8 cellular contexts compared by ENCODE assay signal in genomic region chr3:5057857-5058324, GRCh38.
A peak's percentile ranks its signal among the peaks of the same experiment; 100 is the strongest.
DNase-seq lines count a peak whose midpoint lies in the region; ATAC-seq, FAIRE-seq and TF ChIP-seq lines count a peak whose summit lies in the region.

No MANE protein-coding gene starts in this region.

- 78% methylated on average over 7 of the region's 7 CpGs; no CpG with 5 or more reads in 1 of the 2 experiments for WGBS in H1 (ENCODE audit: extremely low coverage in 1 of 2, insufficient coverage in 1 of 2, insufficient read length in 1 of 2, insufficient replicate concordance in 2 of 2, low coverage in 1 of 2, low lambda C conversion rate in 2 of 2, missing lambda C conversion rate in 1 of 2), 2 experiments
- no CpG with 5 or more reads among the region's 7 CpGs for WGBS in mesendoderm (ENCODE audit: extremely low coverage, insufficient coverage, low lambda C conversion rate)

- peaks cover 2% of the 10 kb centered on the region for H3K36me3 Mint-ChIP-seq in activated CD8-positive, alpha-beta T cell treated with anti-CD3 and anti-CD28 coated beads, Interleukin-2, amount 10 ng/mL, durations not matched to agents 7 days and 5 days (ENCODE audit: low read depth)

- H3K27me3 Mint-ChIP-seq in activated CD8-positive, alpha-beta T cell treated with anti-CD3 and anti-CD28 coated beads, Interleukin-2, amount 10 ng/mL, durations not matched to agents 7 days and 5 days (ENCODE audit: low read depth) = peaks cover 7% of the 10 kb centered on the region

- H3K4me2 ChIP-seq in H1 (ENCODE audit: insufficient read depth in 1 of 2, low read depth in 2 of 2, low read length in 2 of 2) = no peak overlapping the region
- H3K4me2 ChIP-seq in mesendoderm (ENCODE audit: low read length) = no peak overlapping the region

- H2AFZ ChIP-seq in H1 (ENCODE audit: low read length) = no peak overlapping the region

- H2BK15ac ChIP-seq in H1 (ENCODE audit: low read length) (no peak overlapping the region), mesendoderm (replicated peaks; ENCODE audit: low read depth) (no peak overlapping the region)

- H3K18ac ChIP-seq in H1 (ENCODE audit: extremely low read depth, low read length) (no peak overlapping the region), mesendoderm (ENCODE audit: low read length) (no peak overlapping the region)

- POLR2A ChIA-PET in activated CD8-positive, alpha-beta T cell treated with anti-CD3 and anti-CD28 coated beads, Interleukin-2, amount 10 ng/mL, durations not matched to agents 7 days and 5 days (lab: Charles Lee) = interaction anchor here (0.6 to 2.5 kb wide), 5 partner anchors 75 to 346 kb away, joined by 3 to 20 read pairs (median 4); partner anchors contain the start of gene BHLHE40
- POLR2A ChIA-PET in H1 (lab: Charles Lee; ENCODE audit: partially characterized antibody) = interaction anchor here (0.7 kb wide), 1 partner anchor 25 kb away, joined by 4 read pairs; no protein-coding TSS in a partner anchor

- H3K27me3 ChIP-seq in H1 (replicated peaks in 1 of 4; ENCODE audit: control insufficient read depth in 3 of 4, extremely low read depth in 1 of 4, insufficient read depth in 3 of 4, low read length in 3 of 4) (no peaks in the 10 kb centered on the region), mesendoderm (ENCODE audit: insufficient read depth, low read length, poor library complexity) (no peaks in the 10 kb centered on the region)

- peak; percentile 67 to 72 for TF ChIP-seq RAD21 in H1 (IDR thresholded peaks at IDR 0.05 in 1 of 2, conservative IDR thresholded peaks at IDR 0.05 in 1 of 2; ENCODE audit: low read depth in 2 of 2, low read length in 2 of 2)

- H3K4me1 ChIP-seq in H1 (replicated peaks in 1 of 4; ENCODE audit: control insufficient read depth in 3 of 4, insufficient read depth in 4 of 4, low read length in 3 of 4) (no peaks in the 10 kb centered on the region), mesendoderm (ENCODE audit: control insufficient read depth, low read depth, low read length) (no peaks in the 10 kb centered on the region)

- no peak overlapping the region for H3K4me3 ChIP-seq in H1 (ENCODE audit: extremely low read depth in 1 of 4, insufficient read depth in 2 of 4, low read depth in 3 of 4, low read length in 4 of 4)
- H3K4me3 ChIP-seq in mesendoderm (ENCODE audit: low read length) = no peak overlapping the region

- CTCF ChIA-PET in activated CD8-positive, alpha-beta T cell treated with anti-CD3 and anti-CD28 coated beads, Interleukin-2, amount 10 ng/mL, durations not matched to agents 7 days and 5 days (lab: Charles Lee) = interaction anchor here (0.6 to 11.7 kb wide), 30 partner anchors 15 to 564 kb away, joined by 3 to 213 read pairs (median 6); partner anchors contain the start of gene BHLHE40
- CTCF ChIA-PET in H1 (lab: Charles Lee; ENCODE audit: partially characterized antibody) = interaction anchor here (0.5 to 3.6 kb wide), 21 partner anchors 9 to 746 kb away, joined by 3 to 23 read pairs (median 3); no protein-coding TSS in a partner anchor

- no peak for TF ChIP-seq POLR2A in H1 (IDR thresholded peaks at IDR 0.05; ENCODE audit: control extremely low read depth in 1 of 2, low read depth in 2 of 2, low read length in 2 of 2)

- no peak overlapping the region for H4K91ac ChIP-seq in H1 (replicated peaks; ENCODE audit: insufficient read length, low read length)

- H3K79me1 ChIP-seq in H1 (ENCODE audit: low read depth, low read length) = no peaks in the 10 kb centered on the region
- H3K79me1 ChIP-seq in mesendoderm (ENCODE audit: low read length) = no peaks in the 10 kb centered on the region

- no peak overlapping the region for H3K9ac ChIP-seq in H1 (replicated peaks in 1 of 4; ENCODE audit: extremely low read depth in 1 of 4, low read depth in 3 of 4, low read length in 3 of 4)
- H3K9ac ChIP-seq in mesendoderm (ENCODE audit: low read length) = no peak overlapping the region

- no peak overlapping the region for H2BK12ac ChIP-seq in H1 (ENCODE audit: low read depth, low read length)

- no peaks in the 10 kb centered on the region for H3K9me3 ChIP-seq in H1 (ENCODE audit: insufficient read depth in 2 of 2, low read depth in 1 of 2, low read length in 1 of 2)

- no peak overlapping the region for H2BK5ac ChIP-seq in H1 (ENCODE audit: low read depth, low read length)
- H2BK5ac ChIP-seq in mesendoderm (ENCODE audit: low read length) = no peak overlapping the region

- H3K14ac ChIP-seq in H1 (ENCODE audit: insufficient read length) = no peak overlapping the region

- no peak overlapping the region for H3K4me3 Mint-ChIP-seq in activated CD8-positive, alpha-beta T cell treated with anti-CD3 and anti-CD28 coated beads, Interleukin-2, amount 10 ng/mL, durations not matched to agents 7 days and 5 days

- H4K5ac ChIP-seq in H1 (ENCODE audit: insufficient read length, low read depth, low read length) (no peak overlapping the region), mesendoderm (ENCODE audit: low read length) (no peak overlapping the region)

- H3K36me3 ChIP-seq in H1 (ENCODE audit: control insufficient read depth in 2 of 4, insufficient read depth in 4 of 4, low read length in 3 of 4) (no peaks in the 10 kb centered on the region), mesendoderm (ENCODE audit: control insufficient read depth, insufficient read depth, low read length) (no peaks in the 10 kb centered on the region)

- H3K27ac ChIP-seq in H1 (ENCODE audit: low read depth, low read length) = no peak overlapping the region
- H3K27ac ChIP-seq in mesendoderm (ENCODE audit: low read depth, low read length) = no peak overlapping the region

- H4K8ac ChIP-seq in H1 (ENCODE audit: extremely low read depth, insufficient read depth, low read length) (no peak overlapping the region), mesendoderm (ENCODE audit: low read depth, low read length) (no peak overlapping the region)

- DNase-seq in AG20443 (ENCODE audit: low spot score) (peak; percentile 68), NCI-H82 treated with DMSO at 0.1 percent for 48 hours (lab: John Stamatoyannopoulos, UW; ENCODE audit: unreplicated experiment) (peak; percentile 38), H1 (ENCODE audit: low read depth in 1 of 2, low spot score in 2 of 2) (peak in 1 of 2 experiments; percentile 5), mesendoderm (peak; percentile 75)
- peak; percentile 90 for DNase-seq in activated CD8-positive, alpha-beta T cell treated with anti-CD3 and anti-CD28 coated beads, Interleukin-2, amount 10 ng/mL, durations not matched to agents 7 days and 5 days
- DNase-seq in stimulated activated CD8-positive, alpha-beta memory T cell treated with anti-CD3 and anti-CD28 coated beads, Interleukin-4, amount 100 ng/mL, for 1 hour (ENCODE audit: low read depth in 2 of 2, low spot score in 1 of 2) = peak; percentile 31 to 46

- H3K23me2 ChIP-seq in H1 (ENCODE audit: low read depth, low read length) = no peaks in the 10 kb centered on the region; the same call in 1 of the 2 replicates

- peaks cover 59% of the 10 kb centered on the region for H3K4me1 Mint-ChIP-seq in activated CD8-positive, alpha-beta T cell treated with anti-CD3 and anti-CD28 coated beads, Interleukin-2, amount 10 ng/mL, durations not matched to agents 7 days and 5 days (ENCODE audit: low read depth)

- H3K79me2 ChIP-seq in H1 (ENCODE audit: control insufficient read depth in 1 of 2, insufficient read depth in 2 of 2, low read length in 2 of 2) (no peaks in the 10 kb centered on the region), mesendoderm (ENCODE audit: control insufficient read depth, insufficient read depth, low read length) (no peaks in the 10 kb centered on the region)

- H2BK120ac ChIP-seq in H1 (replicated peaks; ENCODE audit: low read depth, low read length) (no peak overlapping the region), mesendoderm (ENCODE audit: low read depth, low read length) (no peak overlapping the region)

- no peaks in the 10 kb centered on the region for H4K20me1 ChIP-seq in H1 (replicated peaks in 1 of 2; ENCODE audit: control insufficient read depth in 1 of 2, insufficient read depth in 2 of 2, low read length in 2 of 2)

- H3K56ac ChIP-seq in H1 (replicated peaks; ENCODE audit: insufficient read length, low read depth, low read length) (no peak overlapping the region), mesendoderm (ENCODE audit: low read length) (no peak overlapping the region)

- no peaks in the 10 kb centered on the region for H3K9me3 Mint-ChIP-seq in activated CD8-positive, alpha-beta T cell treated with anti-CD3 and anti-CD28 coated beads, Interleukin-2, amount 10 ng/mL, durations not matched to agents 7 days and 5 days (ENCODE audit: insufficient read depth)

- H2AK5ac ChIP-seq in H1 (ENCODE audit: low read depth, low read length) (no peak overlapping the region), mesendoderm (ENCODE audit: low read length) (no peak overlapping the region)

- H3K27ac Mint-ChIP-seq in activated CD8-positive, alpha-beta T cell treated with anti-CD3 and anti-CD28 coated beads, Interleukin-2, amount 10 ng/mL, durations not matched to agents 7 days and 5 days = no peak overlapping the region

- no peak for TF ChIP-seq EP300 in H1 (IDR thresholded peaks at IDR 0.05; ENCODE audit: borderline replicate concordance in 1 of 2, low read depth in 2 of 2, low read length in 2 of 2)

- TF ChIP-seq CTCF in H1 (IDR thresholded peaks at IDR 0.05; ENCODE audit: control extremely low read depth in 1 of 3, insufficient read depth in 1 of 3, low read depth in 1 of 3, low read length in 3 of 3) = peak in 2 of 3 experiments; percentile 51 to 54; a peak in 3 of 4 replicates

- H3K4ac ChIP-seq in H1 (replicated peaks; ENCODE audit: insufficient read length, low read depth, low read length) (no peak overlapping the region), mesendoderm (ENCODE audit: low read depth, low read length) (no peak overlapping the region)

- ATAC-seq in GM18868 (IDR thresholded peaks at IDR 0.05; ENCODE audit: unreplicated experiment) = peak; percentile 88
- ATAC-seq in HG03097 (IDR thresholded peaks at IDR 0.05; ENCODE audit: low FRiP score, unreplicated experiment) = peak; percentile 84
- peak; percentile 95 for ATAC-seq in activated CD8-positive, alpha-beta T cell treated with anti-CD3 and anti-CD28 coated beads, Interleukin-2, amount 10 ng/mL, durations not matched to agents 7 days and 5 days

- no peak for FAIRE-seq in H1 (lab: Jason Lieb, UNC)

- no peak overlapping the region for H2BK20ac ChIP-seq in H1 (ENCODE audit: low read length)

- H3K23ac ChIP-seq in H1 (ENCODE audit: insufficient read length) (no peak overlapping the region), mesendoderm (ENCODE audit: low read length) (no peak overlapping the region)

TF ChIP-seq in H1, 55 proteins besides CTCF, POLR2A, EP300 and RAD21 (continues in another document):
- no peak for TF ChIP-seq SP1 (IDR thresholded peaks at IDR 0.05; ENCODE audit: low read depth, low read length)
- no peak for TF ChIP-seq TEAD4 (IDR thresholded peaks at IDR 0.05; ENCODE audit: low read depth, low read length)
